Comparison of ENCODE assay signal across 9 cellular contexts in the genomic region with DNA sequence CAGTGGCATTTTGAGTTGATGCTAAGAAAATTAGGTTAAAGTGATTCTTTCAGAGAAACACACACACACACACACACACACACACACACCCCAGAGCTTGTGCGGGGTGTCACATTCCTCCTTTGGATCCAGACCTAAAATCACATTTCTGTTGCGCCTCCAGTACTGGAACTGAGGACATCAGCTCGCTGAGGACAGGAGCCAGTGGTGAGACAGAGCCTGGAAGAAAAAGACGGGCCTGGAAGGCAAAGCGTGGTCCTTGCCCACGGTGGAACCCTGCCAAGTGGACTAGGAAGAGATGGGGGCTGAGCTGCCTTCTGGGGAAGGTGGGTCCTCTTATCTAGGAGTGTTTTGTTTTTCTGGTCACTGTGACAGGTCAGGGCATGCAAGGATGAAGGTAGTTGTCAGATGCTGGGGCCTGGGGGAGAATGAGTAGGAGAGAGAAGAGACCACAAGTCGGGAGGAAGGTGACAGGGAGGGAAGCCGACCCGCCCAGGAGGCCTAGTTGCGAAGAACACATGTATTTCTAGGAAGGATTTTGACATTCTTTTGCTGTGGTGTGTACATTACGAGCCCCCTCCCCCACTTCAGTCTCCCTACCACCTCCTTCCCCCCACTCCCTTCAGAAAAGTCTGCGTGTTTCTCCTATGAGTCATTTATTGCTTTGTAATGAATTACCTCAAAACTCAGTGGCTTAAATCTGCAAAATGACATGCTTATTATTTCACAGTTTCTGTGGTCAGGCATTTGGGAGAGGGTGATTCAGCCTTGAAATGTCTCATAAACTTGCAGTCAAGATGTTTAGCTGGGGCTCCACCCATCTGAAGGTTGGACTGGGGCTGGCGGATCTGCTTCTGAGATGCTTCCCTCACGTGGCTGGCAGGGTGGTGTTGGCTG. TPM values are rescaled to one million over a fixed set of nuclear protein-coding genes. Genes with fewer than 3 reads are reported as not detected.
DNase-seq lines count a peak whose midpoint lies in the region; ATAC-seq and TF ChIP-seq lines count a peak whose summit lies in the region.
"Had no signal": no experiment of that assay in that cellular context is flagged by ENCODE, and none has a peak within 500 bp of the region (broad histone marks: within the 10 kb centered on the region; RNA-seq: fewer than 3 reads in every experiment).

No MANE protein-coding gene starts in this region.

- peaks cover 33 to 88% (median 73%) of the 10 kb centered on the region in 7 donors for H3K27me3 ChIP-seq in heart right ventricle
- H3K27me3 ChIP-seq in CD4-positive, alpha-beta memory T cell (ENCODE audit: insufficient read depth, low read length): peaks cover 16% of the 10 kb centered on the region

- peaks cover 12% of the 10 kb centered on the region for H3K9me3 Mint-ChIP-seq in T-helper 2 cell treated with Interferon-gamma antibody and Interleukin-4, amounts not matched to agents 5 μg/mL and 100 μg/mL, for 36 hours
- H3K9me3 Mint-ChIP-seq in type B pancreatic cell: peaks cover 4% of the 10 kb centered on the region
- H3K9me3 Mint-ChIP-seq in CD4-positive, alpha-beta memory T cell: peaks cover 0 to 2% (median 0%) of the 10 kb centered on the region in 8 donors
- H3K9me3 Mint-ChIP-seq: central memory CD8-positive, alpha-beta T cell had no signal

- H3K27ac ChIP-seq in heart right ventricle: no peak overlapping the region
- no peak overlapping the region for H3K27ac ChIP-seq in CD4-positive, alpha-beta memory T cell (ENCODE audit: low read depth, low read length)

- H3K9me3 ChIP-seq in heart right ventricle: peaks cover 0 to 8% (median 0%) of the 10 kb centered on the region in 11 donors
- no peaks in the 10 kb centered on the region for H3K9me3 ChIP-seq in CD4-positive, alpha-beta memory T cell (ENCODE audit: control insufficient read depth in 1 of 2, low read length in 2 of 2)

- intact Hi-C loops in heart right ventricle (cut with DNase I): no loop called here
- intact Hi-C loops in CD4-positive, alpha-beta memory T cell (cut with micrococcal nuclease): no loop called here

- peaks cover 0 to 7% (median 2%) of the 10 kb centered on the region in 9 donors for H3K4me1 ChIP-seq in heart right ventricle
- H3K4me1 ChIP-seq in CD4-positive, alpha-beta memory T cell (ENCODE audit: insufficient read depth, low read length): peaks cover 12% of the 10 kb centered on the region

- POLR2A ChIA-PET in CD4-positive, alpha-beta memory T cell (lab: Charles Lee; ENCODE audit: partially characterized antibody): no interaction called here

- DNase-seq in stimulated activated CD4-positive, alpha-beta T cell treated with anti-CD3 and anti-CD28 coated beads, Interleukin-15, amount 100 ng/mL, for 24 hours: peak; percentile 72
- no peak for DNase-seq in stimulated activated CD4-positive, alpha-beta T cell treated with anti-CD3 and anti-CD28 coated beads, Interleukin-4, amount 100 ng/mL, for 1 hour
- DNase-seq in T-helper 2 cell treated with Interferon-gamma antibody and Interleukin-4, amounts not matched to agents 5 μg/mL and 100 μg/mL, for 36 hours (ENCODE audit: low spot score): peak; percentile 55
- DNase-seq in fibroblast of the aortic adventitia (ENCODE audit: low read depth) (peak; percentile 98), type B pancreatic cell (ENCODE audit: extremely low spot score, unreplicated experiment) (no peak), heart right ventricle (no peak)
- no peak for DNase-seq in CD4-positive, alpha-beta memory T cell

- no peak for ATAC-seq in heart right ventricle
- ATAC-seq in HG02642 (IDR thresholded peaks at IDR 0.05; ENCODE audit: poor library complexity, unreplicated experiment): no peak

- no peaks in the 10 kb centered on the region for H3K36me3 ChIP-seq in heart right ventricle
- H3K36me3 ChIP-seq in CD4-positive, alpha-beta memory T cell (ENCODE audit: insufficient read depth, low read length): no peaks in the 10 kb centered on the region

- CTCF ChIA-PET in CD4-positive, alpha-beta memory T cell (lab: Charles Lee; ENCODE audit: partially characterized antibody): interaction anchor here (3.9 to 4.1 kb wide), 2 partner anchors 116 to 172 kb away, joined by 23 to 44 read pairs; no protein-coding TSS in a partner anchor

- no peak overlapping the region for H3K4me3 ChIP-seq in fibroblast of the aortic adventitia (ENCODE audit: low read depth, low read length)
- H3K4me3 ChIP-seq in heart right ventricle: no peak overlapping the region
- H3K4me3 ChIP-seq in CD4-positive, alpha-beta memory T cell (ENCODE audit: low read length in 2 of 2): no peak overlapping the region

- peaks cover 2% of the 10 kb centered on the region for H3K36me3 Mint-ChIP-seq in T-helper 2 cell treated with Interferon-gamma antibody and Interleukin-4, amounts not matched to agents 5 μg/mL and 100 μg/mL, for 36 hours (ENCODE audit: low read depth)
- no peaks in the 10 kb centered on the region for H3K36me3 Mint-ChIP-seq in type B pancreatic cell
- H3K36me3 Mint-ChIP-seq in CD4-positive, alpha-beta memory T cell: peaks cover 0 to 2% of the 10 kb centered on the region in 2 donors

- peaks cover 7% of the 10 kb centered on the region for H3K4me1 Mint-ChIP-seq in T-helper 2 cell treated with Interferon-gamma antibody and Interleukin-4, amounts not matched to agents 5 μg/mL and 100 μg/mL, for 36 hours (ENCODE audit: low read depth)
- peaks cover 22% of the 10 kb centered on the region for H3K4me1 Mint-ChIP-seq in type B pancreatic cell (ENCODE audit: unreplicated experiment)
- peaks cover 0 to 9% (median 6%) of the 10 kb centered on the region in 4 donors for H3K4me1 Mint-ChIP-seq in CD4-positive, alpha-beta memory T cell

- H3K27ac Mint-ChIP-seq in T-helper 2 cell treated with Interferon-gamma antibody and Interleukin-4, amounts not matched to agents 5 μg/mL and 100 μg/mL, for 36 hours: peak overlapping the region; percentile 70
- peak overlapping the region; percentile 82 for H3K27ac Mint-ChIP-seq in type B pancreatic cell
- H3K27ac Mint-ChIP-seq in CD4-positive, alpha-beta memory T cell: no peak overlapping the region

- H3K4me3 Mint-ChIP-seq in T-helper 2 cell treated with Interferon-gamma antibody and Interleukin-4, amounts not matched to agents 5 μg/mL and 100 μg/mL, for 36 hours: no peak overlapping the region
- H3K4me3 Mint-ChIP-seq in type B pancreatic cell: peak overlapping the region; percentile 58
- H3K4me3 Mint-ChIP-seq in CD4-positive, alpha-beta memory T cell: no peak overlapping the region
- H3K4me3 Mint-ChIP-seq: central memory CD8-positive, alpha-beta T cell had no signal

- TF ChIP-seq CTCF in fibroblast of the aortic adventitia (IDR thresholded peaks at IDR 0.05; ENCODE audit: insufficient read depth, low read length) (no peak), type B pancreatic cell (conservative IDR thresholded peaks at IDR 0.05) (no peak), heart right ventricle (IDR thresholded peaks at IDR 0.05) (no peak)

- 71 to 78% methylated on average over 14 of the region's 14 CpGs for WGBS in heart right ventricle, 2 donors

- H3K27me3 Mint-ChIP-seq in T-helper 2 cell treated with Interferon-gamma antibody and Interleukin-4, amounts not matched to agents 5 μg/mL and 100 μg/mL, for 36 hours (ENCODE audit: low read depth): peaks cover 29% of the 10 kb centered on the region
- H3K27me3 Mint-ChIP-seq in type B pancreatic cell: peaks cover 62% of the 10 kb centered on the region
- H3K27me3 Mint-ChIP-seq in CD4-positive, alpha-beta memory T cell: peaks cover 32 to 42% of the 10 kb centered on the region in 2 donors

RNA-seq across cellular contexts. Expression of a gene that starts 4.8 kb away (rescaled TPM):
- total RNA-seq in fibroblast of the aortic adventitia (ENCODE audit: low replicate concordance) (0.18 and 0.33 TPM in 2 replicates), type B pancreatic cell (ENCODE audit: low replicate concordance) (0.53 and 1.3 TPM in 2 replicates), heart right ventricle (under 1 TPM in 6 of 10 donors, not detected in 4; 0.04 to 0.21 (median 0.05) TPM)
- under 1 TPM; under 0.01 to 0.01 TPM for polyA plus RNA-seq in heart right ventricle
- under 1 TPM; 0.32 to 0.55 TPM for total RNA-seq in CD4-positive, alpha-beta memory T cell
- not detected for polyA plus RNA-seq in CD4-positive, alpha-beta memory T cell

RNA-seq across cellular contexts. Expression of a gene that starts 54.1 kb away (rescaled TPM):
- 0.16 and 0.36 TPM in 2 replicates for total RNA-seq in fibroblast of the aortic adventitia (ENCODE audit: low replicate concordance)
- 0.76 and 0.82 TPM in 2 replicates for total RNA-seq in type B pancreatic cell (ENCODE audit: low replicate concordance)
- 10 to 100 TPM in 4 of 10 donors, 1 to 10 TPM in 6; 5.1 to 19.4 (median 8.5) TPM for total RNA-seq in heart right ventricle
- 10 to 100 TPM in 1 of 2 donors, 1 to 10 TPM in 1; 8.9 to 15.8 TPM for polyA plus RNA-seq in heart right ventricle
- 100 to 1,000 TPM; 213 to 218 TPM for total RNA-seq in CD4-positive, alpha-beta memory T cell
- 100 to 1,000 TPM; 339 to 441 TPM for polyA plus RNA-seq in CD4-positive, alpha-beta memory T cell

Comparison
In these comparisons a context has a peak if more than half of its experiments do, and no peak if none do; other contexts are left out.
1. DNase-seq: peak in stimulated activated CD4-positive, alpha-beta T cell treated with anti-CD3 and anti-CD28 coated beads, Interleukin-15, amount 100 ng/mL, for 24 hours (single experiment), T-helper 2 cell treated with Interferon-gamma antibody and Interleukin-4, amounts not matched to agents 5 μg/mL and 100 μg/mL, for 36 hours (single experiment) and fibroblast of the aortic adventitia (single experiment); none in stimulated activated CD4-positive, alpha-beta T cell treated with anti-CD3 and anti-CD28 coated beads, Interleukin-4, amount 100 ng/mL, for 1 hour (single experiment), type B pancreatic cell (single experiment), heart right ventricle (0 of 2) and CD4-positive, alpha-beta memory T cell (0 of 5).
2. H3K27ac Mint-ChIP-seq: peak in T-helper 2 cell treated with Interferon-gamma antibody and Interleukin-4, amounts not matched to agents 5 μg/mL and 100 μg/mL, for 36 hours (single experiment) and type B pancreatic cell (single experiment); none in CD4-positive, alpha-beta memory T cell (0 of 7).
3. RNA of a gene that starts 54.1 kb away (total RNA-seq): 213 to 218 TPM in CD4-positive, alpha-beta memory T cell; 5.1 to 19.4 TPM in heart right ventricle, 0.76 to 0.82 TPM in type B pancreatic cell and 0.16 to 0.36 TPM in fibroblast of the aortic adventitia; every median in the first group is over 10 times any median in the second.